16 cellular contexts compared by ENCODE assay signal in the genomic region with DNA sequence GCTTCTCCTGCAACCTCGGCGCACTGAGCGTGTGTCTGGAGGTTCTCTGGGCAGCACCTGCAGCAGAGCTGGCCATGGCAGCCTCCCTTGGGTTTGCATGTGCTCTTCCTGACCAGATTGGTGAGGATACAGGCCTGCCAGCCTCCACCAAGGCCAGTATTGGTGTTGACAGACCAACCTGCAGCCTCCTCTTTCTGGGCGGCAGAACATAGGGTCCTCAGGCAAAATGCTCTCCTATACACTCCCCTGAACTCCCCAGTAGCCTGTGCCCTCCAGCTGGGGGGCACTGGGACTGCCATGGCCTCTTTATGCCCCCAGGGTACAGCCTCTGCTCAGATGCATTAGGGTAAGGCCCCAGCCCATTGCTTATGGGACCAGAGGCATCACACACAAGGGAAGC.
DNase-seq lines count a peak whose midpoint lies in the region; ATAC-seq and TF ChIP-seq lines count a peak whose summit lies in the region.
"Had no signal": no experiment of that assay in that cellular context is flagged by ENCODE, and none has a peak within 500 bp of the region (broad histone marks: within the 10 kb centered on the region; RNA-seq: fewer than 3 reads in every experiment).

No MANE protein-coding gene starts in this region.

- no peak overlapping the region for H3K4me2 ChIP-seq in neuronal stem cell (ENCODE audit: insufficient read depth, low read length, poor library complexity, severe bottlenecking)
- H3K4me2 ChIP-seq: A549 had no signal

- no peak for DNase-seq in activated naive CD4-positive, alpha-beta T cell treated with anti-CD3 and anti-CD28 coated beads, Interleukin-2, amount 50 U/mL, for 16 hours
- DNase-seq in endodermal cell (no peak), neuronal stem cell (ENCODE audit: low spot score) (no peak), upper lobe of right lung (no peak), nephron progenitor cell (no peak), sciatic nerve (ENCODE audit: low spot score) (no peak)
- no peak for DNase-seq in activated T-helper 1 cell treated with anti-CD3 and anti-CD28 coated beads, Interleukin-12 subunit alpha, Interleukin-12 subunit beta, Interleukin-2, Interleukin-4 antibody, amounts not matched to agents 30 ng/mL and 10 ng/mL and 1 ng/mL, durations not matched to agents 14 hours and 24 hours and 36 hours (ENCODE audit: low spot score)
- DNase-seq: AML-193; Calu3; CD8-positive, alpha-beta T cell; DND-41; GM23248 had no signal

- H3K9ac ChIP-seq in endodermal cell (ENCODE audit: extremely low read depth, low read length, poor library complexity, severe bottlenecking) (no peak overlapping the region), neuronal stem cell (ENCODE audit: low read depth, low read length, poor library complexity) (no peak overlapping the region)
- H3K9ac ChIP-seq: GM23248 had no signal

- peak overlapping the region; percentile 42 for H3K18ac ChIP-seq in neuronal stem cell (ENCODE audit: low read length)

- peak; percentile 25 for ATAC-seq in upper lobe of right lung
- ATAC-seq in sciatic nerve: no peak
- ATAC-seq: A549; CD8-positive, alpha-beta T cell had no signal

- H3K9me3 ChIP-seq in endodermal cell (ENCODE audit: control insufficient read depth, low read length) (no peaks in the 10 kb centered on the region), neuronal stem cell (replicated peaks in 1 of 2; ENCODE audit: control insufficient read depth in 2 of 2, insufficient read depth in 1 of 2, low read depth in 1 of 2, low read length in 2 of 2) (no peaks in the 10 kb centered on the region), upper lobe of right lung (no peaks in the 10 kb centered on the region)
- H3K9me3 ChIP-seq: A549, HAP-1 had no signal

- H3K23ac ChIP-seq in neuronal stem cell (ENCODE audit: low read depth, low read length, poor library complexity): no peak overlapping the region

- no peak overlapping the region for H3K14ac ChIP-seq in neuronal stem cell (ENCODE audit: low read length)

- intact Hi-C loops in upper lobe of right lung (cut with DNase I): loop anchor here (10.0 kb wide), 1 partner anchor 959 kb away; no protein-coding TSS in a partner anchor
- intact Hi-C loops in sciatic nerve (cut with DNase I): no loop called here
- intact Hi-C loops in activated T-helper 1 cell treated with anti-CD3 and anti-CD28 coated beads, Interleukin-12 subunit alpha, Interleukin-12 subunit beta, Interleukin-2, Interleukin-4 antibody, amounts not matched to agents 30 ng/mL and 10 ng/mL and 1 ng/mL, durations not matched to agents 14 hours and 24 hours and 36 hours (cut with micrococcal nuclease): no loop called here

- H2BK5ac ChIP-seq in neuronal stem cell (ENCODE audit: low read length): peak overlapping the region; percentile 2

- TF ChIP-seq CTCF in endodermal cell (conservative IDR thresholded peaks at IDR 0.05): no peak
- TF ChIP-seq CTCF in upper lobe of right lung (IDR thresholded peaks at IDR 0.05): no peak
- no peak for TF ChIP-seq CTCF in nephron progenitor cell (IDR thresholded peaks at IDR 0.05)

- H2BK15ac ChIP-seq in neuronal stem cell (ENCODE audit: low read length): no peak overlapping the region

- H3K36me3 ChIP-seq in endodermal cell (ENCODE audit: control insufficient read depth, insufficient read depth, low read length) (no peaks in the 10 kb centered on the region), neuronal stem cell (replicated peaks in 1 of 2; ENCODE audit: control insufficient read depth in 2 of 2, insufficient read depth in 2 of 2, low read length in 2 of 2) (no peaks in the 10 kb centered on the region), upper lobe of right lung (no peaks in the 10 kb centered on the region)
- H3K36me3 ChIP-seq: HAP-1 had no signal

- H3K27ac Mint-ChIP-seq in activated naive CD4-positive, alpha-beta T cell treated with anti-CD3 and anti-CD28 coated beads, Interleukin-2, amount 50 U/mL, for 24 hours: peak overlapping the region; percentile 38
- peak overlapping the region; percentile 17 for H3K27ac Mint-ChIP-seq in endodermal cell
- H3K27ac Mint-ChIP-seq in nephron progenitor cell: no peak overlapping the region
- no peak overlapping the region for H3K27ac Mint-ChIP-seq in activated T-helper 1 cell treated with anti-CD3 and anti-CD28 coated beads, Interleukin-12 subunit alpha, Interleukin-12 subunit beta, Interleukin-2, Interleukin-4 antibody, amounts not matched to agents 30 ng/mL and 10 ng/mL and 1 ng/mL, durations not matched to agents 14 hours and 24 hours and 36 hours
- H3K27ac Mint-ChIP-seq: CD8-positive, alpha-beta T cell had no signal

- peak overlapping the region; percentile 30 for H2AK5ac ChIP-seq in neuronal stem cell (ENCODE audit: low read depth, low read length)

- H3K27me3 ChIP-seq in endodermal cell (ENCODE audit: control insufficient read depth, insufficient read depth, low read length, poor library complexity, severe bottlenecking) (no peaks in the 10 kb centered on the region), neuronal stem cell (ENCODE audit: control insufficient read depth in 3 of 3, insufficient read depth in 3 of 3, low read depth in 1 of 3, low read length in 3 of 3) (peaks cover 0 to 27% (median 0%) of the 10 kb centered on the region in 3 experiments), upper lobe of right lung (no peaks in the 10 kb centered on the region)

- H3K36me3 Mint-ChIP-seq in activated naive CD4-positive, alpha-beta T cell treated with anti-CD3 and anti-CD28 coated beads, Interleukin-2, amount 50 U/mL, for 24 hours: no peaks in the 10 kb centered on the region
- H3K36me3 Mint-ChIP-seq in endodermal cell (ENCODE audit: low read depth) (no peaks in the 10 kb centered on the region), nephron progenitor cell (ENCODE audit: low read depth) (no peaks in the 10 kb centered on the region)
- no peaks in the 10 kb centered on the region for H3K36me3 Mint-ChIP-seq in activated T-helper 1 cell treated with anti-CD3 and anti-CD28 coated beads, Interleukin-12 subunit alpha, Interleukin-12 subunit beta, Interleukin-2, Interleukin-4 antibody, amounts not matched to agents 30 ng/mL and 10 ng/mL and 1 ng/mL, durations not matched to agents 14 hours and 24 hours and 36 hours (ENCODE audit: low read depth)
- H3K36me3 Mint-ChIP-seq: CD8-positive, alpha-beta T cell had no signal

- H3K27ac ChIP-seq in endodermal cell (ENCODE audit: low read depth, low read length) (no peak overlapping the region), neuronal stem cell (replicated peaks; ENCODE audit: low read length) (no peak overlapping the region), upper lobe of right lung (no peak overlapping the region)
- H3K27ac ChIP-seq: 22Rv1, A549, GM23248 had no signal

- no peak overlapping the region for H3K4ac ChIP-seq in neuronal stem cell (ENCODE audit: low read length)

- H3K4me1 ChIP-seq in endodermal cell (ENCODE audit: control insufficient read depth, insufficient read depth, low read length) (peaks cover 9% of the 10 kb centered on the region), neuronal stem cell (ENCODE audit: control insufficient read depth in 2 of 2, insufficient read depth in 1 of 2, low read depth in 1 of 2, low read length in 2 of 2) (peaks cover 2 to 9% of the 10 kb centered on the region in 2 donors), upper lobe of right lung (no peaks in the 10 kb centered on the region)

- H2AFZ ChIP-seq in neuronal stem cell (ENCODE audit: low read length): no peak overlapping the region
- H2AFZ ChIP-seq: GM23248 had no signal

- H3K4me1 Mint-ChIP-seq in activated naive CD4-positive, alpha-beta T cell treated with anti-CD3 and anti-CD28 coated beads, Interleukin-2, amount 50 U/mL, for 24 hours: no peaks in the 10 kb centered on the region
- H3K4me1 Mint-ChIP-seq in endodermal cell (peaks cover 39% of the 10 kb centered on the region), nephron progenitor cell (peaks cover 12% of the 10 kb centered on the region)
- peaks cover 5% of the 10 kb centered on the region for H3K4me1 Mint-ChIP-seq in activated T-helper 1 cell treated with anti-CD3 and anti-CD28 coated beads, Interleukin-12 subunit alpha, Interleukin-12 subunit beta, Interleukin-2, Interleukin-4 antibody, amounts not matched to agents 30 ng/mL and 10 ng/mL and 1 ng/mL, durations not matched to agents 14 hours and 24 hours and 36 hours (ENCODE audit: low read depth)

- H4K91ac ChIP-seq in neuronal stem cell (ENCODE audit: low read depth, low read length, poor library complexity): no peak overlapping the region

- peaks cover 3% of the 10 kb centered on the region for H3K27me3 Mint-ChIP-seq in activated naive CD4-positive, alpha-beta T cell treated with anti-CD3 and anti-CD28 coated beads, Interleukin-2, amount 50 U/mL, for 24 hours
- H3K27me3 Mint-ChIP-seq in endodermal cell (ENCODE audit: insufficient read depth) (peaks cover 12% of the 10 kb centered on the region), nephron progenitor cell (ENCODE audit: low read depth, poor library complexity) (peaks cover 19% of the 10 kb centered on the region)
- H3K27me3 Mint-ChIP-seq in activated T-helper 1 cell treated with anti-CD3 and anti-CD28 coated beads, Interleukin-12 subunit alpha, Interleukin-12 subunit beta, Interleukin-2, Interleukin-4 antibody, amounts not matched to agents 30 ng/mL and 10 ng/mL and 1 ng/mL, durations not matched to agents 14 hours and 24 hours and 36 hours (ENCODE audit: insufficient read depth): peaks cover 17% of the 10 kb centered on the region

- H4K8ac ChIP-seq in neuronal stem cell (ENCODE audit: low read depth, low read length): no peak overlapping the region

- H2BK120ac ChIP-seq in neuronal stem cell (ENCODE audit: low read depth, low read length): no peak overlapping the region

- no peak overlapping the region for H2BK12ac ChIP-seq in neuronal stem cell (ENCODE audit: low read length)

- no peaks in the 10 kb centered on the region for H3K79me1 ChIP-seq in neuronal stem cell (ENCODE audit: low read depth, low read length)

- WGBS in endodermal cell (ENCODE audit: insufficient coverage in 1 of 2, insufficient read length in 1 of 2), 2 experiments: 98 to 100% methylated on average over 3 to 4 of the region's 4 CpGs
- WGBS in neuronal stem cell (ENCODE audit: extremely low coverage in 2 of 2, insufficient read length in 2 of 2, insufficient replicate concordance in 1 of 2), 2 donors: no CpG with 5 or more reads among the region's 4 CpGs

- H3K9me3 Mint-ChIP-seq in activated naive CD4-positive, alpha-beta T cell treated with anti-CD3 and anti-CD28 coated beads, Interleukin-2, amount 50 U/mL, for 24 hours: no peaks in the 10 kb centered on the region
- H3K9me3 Mint-ChIP-seq in endodermal cell (no peaks in the 10 kb centered on the region), nephron progenitor cell (no peaks in the 10 kb centered on the region)
- no peaks in the 10 kb centered on the region for H3K9me3 Mint-ChIP-seq in activated T-helper 1 cell treated with anti-CD3 and anti-CD28 coated beads, Interleukin-12 subunit alpha, Interleukin-12 subunit beta, Interleukin-2, Interleukin-4 antibody, amounts not matched to agents 30 ng/mL and 10 ng/mL and 1 ng/mL, durations not matched to agents 14 hours and 24 hours and 36 hours
- H3K9me3 Mint-ChIP-seq: CD8-positive, alpha-beta T cell had no signal

- no peak overlapping the region for H3K4me3 ChIP-seq in endodermal cell (ENCODE audit: low read length)
- no peak overlapping the region for H3K4me3 ChIP-seq in neuronal stem cell (ENCODE audit: low read length in 2 of 2)
- H3K4me3 ChIP-seq in upper lobe of right lung: no peak overlapping the region
- H3K4me3 ChIP-seq: A549, GM23248, HAP-1 had no signal

- H3K4me3 Mint-ChIP-seq in activated naive CD4-positive, alpha-beta T cell treated with anti-CD3 and anti-CD28 coated beads, Interleukin-2, amount 50 U/mL, for 24 hours: no peak overlapping the region
- H3K4me3 Mint-ChIP-seq in endodermal cell (no peak overlapping the region), nephron progenitor cell (no peak overlapping the region)
- no peak overlapping the region for H3K4me3 Mint-ChIP-seq in activated T-helper 1 cell treated with anti-CD3 and anti-CD28 coated beads, Interleukin-12 subunit alpha, Interleukin-12 subunit beta, Interleukin-2, Interleukin-4 antibody, amounts not matched to agents 30 ng/mL and 10 ng/mL and 1 ng/mL, durations not matched to agents 14 hours and 24 hours and 36 hours
- H3K4me3 Mint-ChIP-seq: CD8-positive, alpha-beta T cell had no signal

Comparison
In these comparisons a context has a peak if more than half of its experiments do, and no peak if none do; other contexts are left out.
1. H3K27ac Mint-ChIP-seq: peak in activated naive CD4-positive, alpha-beta T cell treated with anti-CD3 and anti-CD28 coated beads, Interleukin-2, amount 50 U/mL, for 24 hours (single experiment) and endodermal cell (single experiment); none in nephron progenitor cell (single experiment) and activated T-helper 1 cell treated with anti-CD3 and anti-CD28 coated beads, Interleukin-12 subunit alpha, Interleukin-12 subunit beta, Interleukin-2, Interleukin-4 antibody, amounts not matched to agents 30 ng/mL and 10 ng/mL and 1 ng/mL, durations not matched to agents 14 hours and 24 hours and 36 hours (single experiment).